ENCODE assay signal across 20 cellular contexts in the genomic region with DNA sequence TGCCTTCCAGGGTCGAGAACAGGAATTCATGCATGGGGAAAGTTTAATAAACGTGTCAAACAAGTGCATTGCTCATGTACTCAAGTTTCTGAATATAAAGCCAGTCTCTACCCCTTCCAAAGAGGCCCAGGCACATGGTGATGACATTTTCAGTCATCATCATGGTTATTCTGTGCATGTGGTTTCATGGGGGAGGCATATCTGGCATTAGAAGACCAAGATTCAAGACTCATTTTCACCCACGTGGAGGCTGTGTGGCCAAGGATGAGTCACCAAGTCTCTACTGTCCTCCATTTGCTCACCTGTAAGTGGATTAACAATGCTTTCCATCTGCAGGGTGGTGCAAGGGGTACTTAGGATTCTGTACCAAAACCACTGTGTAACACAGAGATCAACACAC. TPM values are rescaled to one million over a fixed set of nuclear protein-coding genes. Genes with fewer than 3 reads are reported as not detected.
DNase-seq lines count a peak whose midpoint lies in the region; ATAC-seq and TF ChIP-seq lines count a peak whose summit lies in the region.
"Had no signal": no experiment of that assay in that cellular context is flagged by ENCODE, and none has a peak within 500 bp of the region (broad histone marks: within the 10 kb centered on the region; RNA-seq: fewer than 3 reads in every experiment).

No MANE protein-coding gene starts in this region.

- H3K27ac Mint-ChIP-seq in activated naive CD8-positive, alpha-beta T cell treated with anti-CD3 and anti-CD28 coated beads, Interleukin-2, amount 50 U/mL, for 24 hours, result no peak overlapping the region
- H3K27ac Mint-ChIP-seq in Calu3 (ENCODE audit: unreplicated experiment), result no peak overlapping the region
- H3K27ac Mint-ChIP-seq: CD4-positive, alpha-beta T cell had no signal

- peaks cover 26% of the 10 kb centered on the region for H3K27me3 Mint-ChIP-seq in activated naive CD8-positive, alpha-beta T cell treated with anti-CD3 and anti-CD28 coated beads, Interleukin-2, amount 50 U/mL, for 24 hours
- H3K27me3 Mint-ChIP-seq in Calu3 (ENCODE audit: unreplicated experiment), result peaks cover 44% of the 10 kb centered on the region

- no peaks in the 10 kb centered on the region for H3K9me3 Mint-ChIP-seq in activated naive CD8-positive, alpha-beta T cell treated with anti-CD3 and anti-CD28 coated beads, Interleukin-2, amount 50 U/mL, for 24 hours
- H3K9me3 Mint-ChIP-seq in Calu3 (ENCODE audit: low read depth, unreplicated experiment), result no peaks in the 10 kb centered on the region
- H3K9me3 Mint-ChIP-seq: CD4-positive, alpha-beta T cell had no signal

- BruUV-seq in Calu3 (replicated peaks; lab: Mats Ljungman, UMichigan), result no TSS peak

- H3K4me3 Mint-ChIP-seq in activated naive CD8-positive, alpha-beta T cell treated with anti-CD3 and anti-CD28 coated beads, Interleukin-2, amount 50 U/mL, for 24 hours, result no peak overlapping the region
- H3K4me3 Mint-ChIP-seq in Calu3 (ENCODE audit: low read depth, unreplicated experiment), result no peak overlapping the region
- H3K4me3 Mint-ChIP-seq: CD4-positive, alpha-beta T cell had no signal

- ATAC-seq in HG03060 (IDR thresholded peaks at IDR 0.05; ENCODE audit: low read depth, unreplicated experiment) (peak; percentile 52), HG02623 (IDR thresholded peaks at IDR 0.05; ENCODE audit: unreplicated experiment) (no peak)
- peak; percentile 93 for ATAC-seq in activated naive CD8-positive, alpha-beta T cell treated with anti-CD3 and anti-CD28 coated beads, Interleukin-2, amount 50 U/mL, for 24 hours
- ATAC-seq: HCT116, heart left ventricle, lower lobe of right lung, pancreas had no signal

- intact Hi-C loops in Calu3 (cut with micrococcal nuclease; ENCODE audit: unreplicated experiment), result no loop called here

- CTCF ChIA-PET in Calu3 (lab: Charles Lee), result no interaction called here

- TF ChIP-seq CTCF in Calu3 (IDR thresholded peaks at IDR 0.05; ENCODE audit: unreplicated experiment), result no peak

- H3K36me3 Mint-ChIP-seq in activated naive CD8-positive, alpha-beta T cell treated with anti-CD3 and anti-CD28 coated beads, Interleukin-2, amount 50 U/mL, for 24 hours (ENCODE audit: low read depth), result no peaks in the 10 kb centered on the region
- no peaks in the 10 kb centered on the region for H3K36me3 Mint-ChIP-seq in Calu3 (ENCODE audit: insufficient read depth, unreplicated experiment)

- H3K4me1 Mint-ChIP-seq in activated naive CD8-positive, alpha-beta T cell treated with anti-CD3 and anti-CD28 coated beads, Interleukin-2, amount 50 U/mL, for 24 hours, result peaks cover 16% of the 10 kb centered on the region
- H3K4me1 Mint-ChIP-seq in Calu3 (ENCODE audit: low read depth, unreplicated experiment), result peaks cover 15% of the 10 kb centered on the region

- peak; percentile 10 to 18 (median 12) for DNase-seq in activated CD8-positive, alpha-beta memory T cell treated with anti-CD3 and anti-CD28 coated beads for 48 hours (ENCODE audit: low read depth in 2 of 3, low spot score in 2 of 3)
- DNase-seq in activated CD8-positive, alpha-beta memory T cell treated with anti-CD3 and anti-CD28 coated beads for 24 hours, result no peak
- peak; percentile 42 for DNase-seq in activated naive CD8-positive, alpha-beta T cell treated with anti-CD3 and anti-CD28 coated beads, Interleukin-2, amount 50 U/mL, for 24 hours
- peak; percentile 19 to 59 (median 22) for DNase-seq in stimulated activated CD4-positive, alpha-beta T cell treated with anti-CD3 and anti-CD28 coated beads, TNF-alpha, amount 100 ng/mL, for 48 hours (ENCODE audit: low read depth in 3 of 3)
- no peak for DNase-seq in Calu3
- no peak for DNase-seq in NCI-H524 (lab: John Stamatoyannopoulos, UW)
- DNase-seq: CD4-positive, alpha-beta T cell; effector memory CD4-positive, alpha-beta T cell; lower lobe of right lung; NCI-H1694 treated with DMSO at 0.1 percent for 48 hours; NCI-H446; pancreas; WERI-Rb-1 had no signal

RNA-seq across cellular contexts. Expression of gene CNPY1, which starts 34.0 kb away (rescaled TPM):
- not detected in 2 replicates for total RNA-seq in Calu3 (2022)
- total RNA-seq: ascending aorta; CD4-positive, alpha-beta T cell; heart left ventricle; lower lobe of right lung; pancreas; Right ventricle myocardium superior; T-helper 1 cell treated with Interleukin-12 subunit alpha and Interleukin-12 subunit beta and Interleukin-4 antibody, amounts not matched to agents 30 ng/mL and 1 ng/mL, for 36 hours had no signal

Comparison
In these comparisons a context has a peak if more than half of its experiments do, and no peak if none do; other contexts are left out.
1. DNase-seq: peak in activated CD8-positive, alpha-beta memory T cell treated with anti-CD3 and anti-CD28 coated beads for 48 hours (3 of 3), activated naive CD8-positive, alpha-beta T cell treated with anti-CD3 and anti-CD28 coated beads, Interleukin-2, amount 50 U/mL, for 24 hours (single experiment) and stimulated activated CD4-positive, alpha-beta T cell treated with anti-CD3 and anti-CD28 coated beads, TNF-alpha, amount 100 ng/mL, for 48 hours (3 of 3); none in activated CD8-positive, alpha-beta memory T cell treated with anti-CD3 and anti-CD28 coated beads for 24 hours (single experiment), Calu3 (single experiment) and NCI-H524 (0 of 2).